In genomic region chr14:83133986-83134664, GRCh38 we compare ENCODE assay signal across 2 cellular contexts.
TF ChIP-seq lines count a peak whose summit lies in the region.

No MANE protein-coding gene starts in this region.

TF ChIP-seq in H1, 55 proteins besides CTCF, POLR2A, EP300 and RAD21:
- TF ChIP-seq, protein P1, sequence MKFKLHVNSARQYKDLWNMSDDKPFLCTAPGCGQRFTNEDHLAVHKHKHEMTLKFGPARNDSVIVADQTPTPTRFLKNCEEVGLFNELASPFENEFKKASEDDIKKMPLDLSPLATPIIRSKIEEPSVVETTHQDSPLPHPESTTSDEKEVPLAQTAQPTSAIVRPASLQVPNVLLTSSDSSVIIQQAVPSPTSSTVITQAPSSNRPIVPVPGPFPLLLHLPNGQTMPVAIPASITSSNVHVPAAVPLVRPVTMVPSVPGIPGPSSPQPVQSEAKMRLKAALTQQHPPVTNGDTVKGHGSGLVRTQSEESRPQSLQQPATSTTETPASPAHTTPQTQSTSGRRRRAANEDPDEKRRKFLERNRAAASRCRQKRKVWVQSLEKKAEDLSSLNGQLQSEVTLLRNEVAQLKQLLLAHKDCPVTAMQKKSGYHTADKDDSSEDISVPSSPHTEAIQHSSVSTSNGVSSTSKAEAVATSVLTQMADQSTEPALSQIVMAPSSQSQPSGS (IDR thresholded peaks at IDR 0.05; ENCODE audit: low read length): no peak
- TF ChIP-seq E2F6 (IDR thresholded peaks at IDR 0.05) (no peak), HDAC6 (IDR thresholded peaks at IDR 0.05; ENCODE audit: low read depth, low read length) (no peak), CEBPB (IDR thresholded peaks at IDR 0.05; ENCODE audit: low read depth, low read length) (peak; percentile 72), EGR1 (IDR thresholded peaks at IDR 0.05; ENCODE audit: borderline replicate concordance, low read depth, low read length) (no peak), GABPA (IDR thresholded peaks at IDR 0.05; ENCODE audit: borderline replicate concordance, insufficient read depth, low read length) (no peak), NANOG (IDR thresholded peaks at IDR 0.05; ENCODE audit: insufficient read depth, low read depth, low read length, poor library complexity, severe bottlenecking) (no peak)

TF ChIP-seq in SK-N-SH, 30 proteins besides CTCF, POLR2A, EP300 and RAD21:
- TF ChIP-seq MEF2A (IDR thresholded peaks at IDR 0.05; ENCODE audit: borderline replicate concordance, low read depth) (no peak), POLR2AphosphoS5 (IDR thresholded peaks at IDR 0.05; ENCODE audit: low read depth, low read length) (no peak)
